Comparison of ENCODE assay signal across 7 cellular contexts in the genomic region with DNA sequence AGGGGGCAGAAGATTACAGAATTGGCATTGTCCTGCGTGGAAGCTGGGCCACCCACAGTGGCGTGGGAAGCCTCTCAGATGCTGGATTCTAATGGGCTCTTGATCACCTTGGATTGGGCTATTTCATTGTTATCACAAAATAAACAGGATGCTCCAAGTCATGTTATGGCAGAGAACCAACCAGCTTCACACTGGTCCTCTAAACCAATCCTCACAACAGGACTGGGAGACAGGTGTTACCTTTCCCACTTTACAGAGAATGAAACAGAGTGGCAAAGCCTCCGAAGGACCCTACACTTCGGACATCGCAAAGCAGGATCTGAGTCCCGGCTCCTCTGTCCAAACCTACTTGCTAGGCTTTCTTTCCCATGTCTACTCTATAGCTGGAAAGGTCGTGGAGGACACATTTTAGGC. TPM values are rescaled to one million over a fixed set of nuclear protein-coding genes. Genes with fewer than 3 reads are reported as not detected.
A peak's percentile ranks its signal among the peaks of the same experiment; 100 is the strongest.
DNase-seq lines count a peak whose midpoint lies in the region; ATAC-seq and TF ChIP-seq lines count a peak whose summit lies in the region.

No MANE protein-coding gene starts in this region.

- H3K4me1 Mint-ChIP-seq in T-cell: peaks cover 45 to 53% (median 52%) of the 10 kb centered on the region in 3 donors

- no peaks in the 10 kb centered on the region for H3K9me3 ChIP-seq in gastroesophageal sphincter

- no peak for TF ChIP-seq EP300 in gastroesophageal sphincter (IDR thresholded peaks at IDR 0.05)

- peak overlapping the region; percentile 92 to 96 (median 95) for H3K27ac ChIP-seq in gastroesophageal sphincter

- TF ChIP-seq POLR2A in gastroesophageal sphincter (IDR thresholded peaks at IDR 0.05): no peak

- H3K4me3 ChIP-seq in H7 (ENCODE audit: insufficient read depth, low read depth, low read length): peak overlapping the region; percentile 75
- H3K4me3 ChIP-seq in gastroesophageal sphincter: peak overlapping the region; percentile 75 to 82
- H3K4me3 ChIP-seq in skeletal muscle cell (ENCODE audit: low read depth, low read length): peak overlapping the region; percentile 79

- ATAC-seq in T-cell (replicated peaks in 1 of 4): no peak
- ATAC-seq in gastroesophageal sphincter: no peak
- ATAC-seq in GM21423 (IDR thresholded peaks at IDR 0.05; ENCODE audit: unreplicated experiment): no peak

- peak overlapping the region; percentile 78 to 92 for H3K27ac Mint-ChIP-seq in T-cell

- H3K9me3 Mint-ChIP-seq in T-cell: no peaks in the 10 kb centered on the region

- POLR2A ChIA-PET in T-cell (lab: Charles Lee): interaction anchor here in 1 of 2 donors (0.6 to 1.4 kb wide), 3 partner anchors 19 to 303 kb away, joined by 3 to 5 read pairs (median 4); partner anchors contain the start of genes DCTN4 and RBM22

- H3K27me3 ChIP-seq in H7 (ENCODE audit: control insufficient read depth, insufficient read depth, low read length) (peaks cover 6% of the 10 kb centered on the region), gastroesophageal sphincter (no peaks in the 10 kb centered on the region)

- H3K27me3 Mint-ChIP-seq in T-cell: peaks cover 1 to 7% of the 10 kb centered on the region in 2 donors

- TF ChIP-seq CTCF in gastroesophageal sphincter (IDR thresholded peaks at IDR 0.05): no peak

- no peaks in the 10 kb centered on the region for H3K36me3 Mint-ChIP-seq in T-cell

- peak overlapping the region; percentile 98 to 99 (median 99) for H3K4me3 Mint-ChIP-seq in T-cell

- CTCF ChIA-PET in T-cell (lab: Charles Lee): interaction anchor here (0.6 to 3.9 kb wide), 10 partner anchors 9 to 328 kb away, joined by 3 to 25 read pairs (median 4); partner anchors contain the start of genes DCTN4 (in 1 of the 2), IRGM (in 1 of the 2) and RBM22 (in 1 of the 2)

- peaks cover 22 to 49% (median 32%) of the 10 kb centered on the region in 3 donors for H3K4me1 ChIP-seq in gastroesophageal sphincter

- no peak for DNase-seq in H7
- DNase-seq in T-cell: no peak
- DNase-seq in skeletal muscle cell (ENCODE audit: low read depth): no peak
- DNase-seq in COLO829 (ENCODE audit: low spot score): no peak
- DNase-seq in stimulated activated CD4-positive, alpha-beta T cell treated with anti-CD3 and anti-CD28 coated beads, Interleukin-4, amount 100 ng/mL, for 4 hours: no peak

- 2 to 8% methylated on average over 5 to 7 of the region's 7 CpGs for WGBS in gastroesophageal sphincter (ENCODE audit: low coverage in 1 of 2), 2 donors

- H3K36me3 ChIP-seq in H7 (replicated peaks; ENCODE audit: control insufficient read depth, insufficient read depth, low read length) (no peaks in the 10 kb centered on the region), gastroesophageal sphincter (no peaks in the 10 kb centered on the region)

RNA-seq across cellular contexts. Expression of gene SMIM3, which starts 0.4 kb away (rescaled TPM):
- 3.0 and 5.2 TPM in 2 replicates for total RNA-seq in H7 (2014; rRNA removed; shearing (Covaris generic))
- 1 to 10 TPM; 2.8 to 9.1 (median 5.7) TPM for total RNA-seq in T-cell
- total RNA-seq in gastroesophageal sphincter: 10 to 100 TPM; 35.9 to 58.3 (median 47.9) TPM

RNA-seq across cellular contexts. Expression of gene DCTN4, which starts 19.3 kb away (rescaled TPM):
- 28.3 and 37.7 TPM in 2 replicates for total RNA-seq in H7 (2014; rRNA removed; shearing (Covaris generic))
- total RNA-seq in T-cell (10 to 100 TPM; 36.9 to 79.8 (median 38.4) TPM), gastroesophageal sphincter (10 to 100 TPM; 49.8 to 78.6 (median 55.2) TPM)
